19 cellular contexts compared by ENCODE assay signal in the genomic region with DNA sequence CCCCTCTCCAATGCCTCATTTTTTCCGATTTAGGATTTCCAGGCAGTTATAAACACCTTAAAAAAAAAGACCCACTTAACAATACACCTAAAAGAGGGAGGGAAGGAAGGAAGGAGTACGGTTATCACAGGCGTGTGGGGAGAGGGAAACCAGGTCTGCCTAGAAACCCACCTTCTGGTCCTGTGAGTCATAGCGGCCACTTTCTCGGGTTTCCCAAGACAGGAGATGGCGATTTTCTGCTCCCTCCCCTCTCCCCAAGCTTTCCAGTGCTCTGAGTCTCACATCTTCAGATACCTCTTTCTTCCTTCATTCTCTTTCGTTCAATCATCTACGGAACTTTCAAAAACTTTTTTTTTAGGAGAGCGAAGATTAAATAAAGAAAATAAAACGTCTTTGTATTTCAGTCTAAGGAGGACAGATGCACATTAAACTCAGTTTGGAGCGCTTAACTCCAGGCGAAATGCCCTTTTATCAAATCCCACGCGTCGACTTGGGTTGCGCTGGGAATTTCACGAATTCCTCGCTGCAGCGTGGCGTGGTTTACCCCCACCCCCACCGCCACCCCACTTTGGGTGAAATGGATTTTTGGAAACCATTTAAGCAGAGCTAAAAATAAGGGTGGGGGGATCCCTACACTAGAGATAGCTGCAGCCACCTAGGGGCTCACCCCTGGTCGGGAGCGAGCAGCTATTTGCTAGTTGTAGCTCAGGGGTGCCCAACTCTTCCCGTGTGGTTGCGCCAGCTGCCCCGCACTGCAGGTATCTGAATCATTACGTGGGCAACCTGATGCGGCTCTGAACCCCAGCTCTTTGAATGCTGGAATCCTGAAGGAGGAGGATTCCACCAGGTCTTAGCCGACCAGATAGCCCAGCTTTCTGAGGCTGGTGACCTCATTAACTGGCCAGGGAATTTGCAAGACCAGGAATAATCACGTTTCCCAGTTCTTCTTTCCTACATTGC. TPM values are rescaled to one million over a fixed set of nuclear protein-coding genes. Genes with fewer than 3 reads are reported as not detected.
DNase-seq lines count a peak whose midpoint lies in the region; FAIRE-seq and TF ChIP-seq lines count a peak whose summit lies in the region.
"Had no signal": no experiment of that assay in that cellular context is flagged by ENCODE, and none has a peak within 500 bp of the region (broad histone marks: within the 10 kb centered on the region; RNA-seq: fewer than 3 reads in every experiment).

No MANE protein-coding gene starts in this region.

- H3K27ac ChIP-seq in HUES48 (ENCODE audit: low read depth, low read length) (no peak overlapping the region), astrocyte (ENCODE audit: low read depth, low read length) (no peak overlapping the region), iPS-18a (ENCODE audit: low read length) (no peak overlapping the region)

- peak overlapping the region; percentile 29 for H3K4me3 Mint-ChIP-seq in astrocyte (ENCODE audit: unreplicated experiment)
- H3K4me3 Mint-ChIP-seq in progenitor cell of endocrine pancreas (ENCODE audit: low read depth), result peak overlapping the region; percentile 14
- H3K4me3 Mint-ChIP-seq: activated CD8-positive, alpha-beta memory T cell treated with anti-CD3 and anti-CD28 coated beads, Interleukin-2, amount 10 ng/mL, durations not matched to agents 7 days and 5 days had no signal

- H3K27me3 Mint-ChIP-seq in astrocyte (ENCODE audit: low read depth, unreplicated experiment) (peaks cover 76% of the 10 kb centered on the region), progenitor cell of endocrine pancreas (peaks cover 90% of the 10 kb centered on the region)

- H2AFZ ChIP-seq in astrocyte (ENCODE audit: low read depth, low read length), result no peak overlapping the region

- H3K4me1 ChIP-seq in HUES48 (ENCODE audit: control insufficient read depth, insufficient read depth, low read length) (peaks cover 48% of the 10 kb centered on the region), astrocyte (ENCODE audit: insufficient read depth, low read length) (peaks cover 22% of the 10 kb centered on the region), iPS-18a (ENCODE audit: control insufficient read depth, low read depth, low read length) (peaks cover 44% of the 10 kb centered on the region)
- H3K4me1 ChIP-seq: Caco-2 had no signal

- H3K27me3 ChIP-seq in HUES48 (ENCODE audit: control insufficient read depth, insufficient read depth, low read length) (peaks cover 68% of the 10 kb centered on the region), astrocyte (ENCODE audit: insufficient read depth, low read length) (peaks cover 51% of the 10 kb centered on the region), iPS-18a (ENCODE audit: control insufficient read depth, insufficient read depth, low read length) (peaks cover 79% of the 10 kb centered on the region)

- peaks cover 72% of the 10 kb centered on the region for H4K20me1 ChIP-seq in astrocyte (ENCODE audit: insufficient read depth, low read length)

- H3K9me3 ChIP-seq in HUES48 (ENCODE audit: control insufficient read depth, insufficient read depth, low read length) (no peaks in the 10 kb centered on the region), astrocyte (ENCODE audit: insufficient read depth, low read depth, low read length) (no peaks in the 10 kb centered on the region), iPS-18a (ENCODE audit: control insufficient read depth, low read depth, low read length) (no peaks in the 10 kb centered on the region)
- H3K9me3 ChIP-seq: Caco-2 had no signal

- H3K36me3 Mint-ChIP-seq in astrocyte (ENCODE audit: low read depth, unreplicated experiment) (peaks cover 3% of the 10 kb centered on the region), progenitor cell of endocrine pancreas (ENCODE audit: insufficient read depth) (no peaks in the 10 kb centered on the region)

- H3K4me1 Mint-ChIP-seq in astrocyte (ENCODE audit: low read depth, unreplicated experiment) (peaks cover 24% of the 10 kb centered on the region), progenitor cell of endocrine pancreas (ENCODE audit: low read depth) (peaks cover 31% of the 10 kb centered on the region)

- peak overlapping the region; percentile 42 for H3K4me2 ChIP-seq in astrocyte (ENCODE audit: low read length)

- H3K27ac Mint-ChIP-seq in astrocyte (ENCODE audit: unreplicated experiment), result no peak overlapping the region
- H3K27ac Mint-ChIP-seq in progenitor cell of endocrine pancreas, result no peak overlapping the region
- H3K27ac Mint-ChIP-seq: activated CD8-positive, alpha-beta memory T cell treated with anti-CD3 and anti-CD28 coated beads, Interleukin-2, amount 10 ng/mL, durations not matched to agents 7 days and 5 days had no signal

- no peak for FAIRE-seq in astrocyte (lab: Jason Lieb, UNC)
- FAIRE-seq: HTR-8/SVneo had no signal

- H3K79me2 ChIP-seq in astrocyte (ENCODE audit: insufficient read depth, low read length), result peaks cover 19% of the 10 kb centered on the region

- H3K9me3 Mint-ChIP-seq in astrocyte (ENCODE audit: unreplicated experiment) (no peaks in the 10 kb centered on the region), progenitor cell of endocrine pancreas (ENCODE audit: low read depth) (no peaks in the 10 kb centered on the region)

- DNase-seq in astrocyte (ENCODE audit: low read depth) (no peak), progenitor cell of endocrine pancreas (ENCODE audit: low spot score, unreplicated experiment) (no peak), NCI-H446 treated with DMSO at 0.1 percent for 48 hours (lab: John Stamatoyannopoulos, UW) (no peak), NCI-H1930 (lab: John Stamatoyannopoulos, UW) (no peak), C1 segment of cervical spinal cord (lab: John Stamatoyannopoulos, UW) (no peak)
- DNase-seq: activated CD4-positive, alpha-beta T cell treated with anti-CD3 and anti-CD28 coated beads for 1 hour; activated CD8-positive, alpha-beta memory T cell treated with anti-CD3 and anti-CD28 coated beads, Interleukin-2, amount 10 ng/mL, durations not matched to agents 7 days and 5 days; activated gamma-delta T cell; anterior cingulate cortex; Caco-2; hypothalamus; NCI-H1694; NCI-H2227 treated with DMSO at 0.1 percent for 48 hours; stimulated activated CD8-positive, alpha-beta memory T cell treated with anti-CD3 and anti-CD28 coated beads, Interleukin-4, amount 100 ng/mL, for 48 hours; T1000 had no signal

- H3K36me3 ChIP-seq in HUES48 (ENCODE audit: control insufficient read depth, insufficient read depth, low read length) (no peaks in the 10 kb centered on the region), astrocyte (ENCODE audit: insufficient read depth, low read length) (no peaks in the 10 kb centered on the region), iPS-18a (ENCODE audit: control insufficient read depth, low read depth, low read length) (no peaks in the 10 kb centered on the region)

- TF ChIP-seq CTCF in astrocyte (IDR thresholded peaks at IDR 0.05; ENCODE audit: insufficient read depth, low read depth, low read length), result no peak
- no peak for TF ChIP-seq CTCF in progenitor cell of endocrine pancreas (IDR thresholded peaks at IDR 0.05; ENCODE audit: unreplicated experiment)

- no peak overlapping the region for H3K9ac ChIP-seq in HUES48 (ENCODE audit: low read depth, low read length)
- no peak overlapping the region for H3K9ac ChIP-seq in astrocyte (ENCODE audit: low read length)
- no peak overlapping the region for H3K9ac ChIP-seq in iPS-18a (ENCODE audit: low read length)

- H3K4me3 ChIP-seq in HUES48 (ENCODE audit: low read depth, low read length), result peak overlapping the region; percentile 56
- no peak overlapping the region for H3K4me3 ChIP-seq in astrocyte (ENCODE audit: insufficient read depth, low read depth, low read length)
- H3K4me3 ChIP-seq in iPS-18a (ENCODE audit: low read length), result peak overlapping the region; percentile 76

RNA-seq across cellular contexts. Expression of gene TSHZ3, which starts 6.4 kb away (rescaled TPM):
- total RNA-seq in astrocyte (6.1 and 7.9 TPM in 2 replicates), progenitor cell of endocrine pancreas (15.0 and 15.5 TPM in 2 replicates)
- total RNA-seq: Caco-2, G401 had no signal
